18 cellular contexts compared by ENCODE assay signal in genomic region chr3:160374472-160374871, GRCh38. TPM values are rescaled to one million over a fixed set of nuclear protein-coding genes. Genes with fewer than 3 reads are reported as not detected.
DNase-seq lines count a peak whose midpoint lies in the region; ATAC-seq and TF ChIP-seq lines count a peak whose summit lies in the region.
"Had no signal": no experiment of that assay in that cellular context is flagged by ENCODE, and none has a peak within 500 bp of the region (broad histone marks: within the 10 kb centered on the region; RNA-seq: fewer than 3 reads in every experiment).

No MANE protein-coding gene starts in this region.

- peaks cover 13% of the 10 kb centered on the region for H3K4me1 Mint-ChIP-seq in progenitor cell of endocrine pancreas (ENCODE audit: low read depth)

- DNase-seq in ACHN = peak; percentile 75
- DNase-seq in M059J (ENCODE audit: low read depth) = peak; percentile 11
- DNase-seq in glomerular visceral epithelial cell (ENCODE audit: extremely low spot score) = peak; percentile 14
- DNase-seq in progenitor cell of endocrine pancreas (ENCODE audit: low spot score, unreplicated experiment) = no peak
- no peak for DNase-seq in SKM-1 treated with dmso at 0.1 percent for 144 hours (lab: John Stamatoyannopoulos, UW; ENCODE audit: unreplicated experiment)
- no peak for DNase-seq in inferior parietal cortex (ENCODE audit: extremely low spot score)
- no peak for DNase-seq in GM10266 (ENCODE audit: extremely low spot score)
- DNase-seq: CD4-positive, CD25-positive, alpha-beta regulatory T cell; DMS79 treated with DMSO at 0.1 percent for 48 hours; GF-D8; H7; MM.1S; NCI-H1105 treated with DMSO at 0.1 percent for 48 hours; NCI-H187; NCI-H446; NCI-H748 treated with DMSO at 0.1 percent for 48 hours; Right ventricle myocardium superior had no signal

- no peaks in the 10 kb centered on the region for H3K27me3 Mint-ChIP-seq in progenitor cell of endocrine pancreas
- H3K27me3 Mint-ChIP-seq: CD4-positive, CD25-positive, alpha-beta regulatory T cell had no signal

- ATAC-seq in HG03139 (IDR thresholded peaks at IDR 0.05; ENCODE audit: unreplicated experiment) = no peak

- in situ Hi-C loops in ACHN (cut with HindIII; ENCODE audit: low pct_ligation_motif_present, low pct_unique_long_range_greater_than_20kb, low sequenced_read_pairs) = no loop called here

- H3K4me3 Mint-ChIP-seq in progenitor cell of endocrine pancreas (ENCODE audit: low read depth) = no peak overlapping the region
- H3K4me3 Mint-ChIP-seq: CD4-positive, CD25-positive, alpha-beta regulatory T cell had no signal

- TF ChIP-seq CTCF in progenitor cell of endocrine pancreas (IDR thresholded peaks at IDR 0.05; ENCODE audit: unreplicated experiment) (no peak), GM10266 (IDR thresholded peaks at IDR 0.05; ENCODE audit: control insufficient read depth, insufficient read depth, low read depth, missing control alignments) (no peak)

- H3K9me3 Mint-ChIP-seq in progenitor cell of endocrine pancreas (ENCODE audit: low read depth) = no peaks in the 10 kb centered on the region
- H3K9me3 Mint-ChIP-seq: CD4-positive, CD25-positive, alpha-beta regulatory T cell had no signal

- peak overlapping the region; percentile 30 for H3K27ac Mint-ChIP-seq in progenitor cell of endocrine pancreas

- H3K36me3 Mint-ChIP-seq in progenitor cell of endocrine pancreas (ENCODE audit: insufficient read depth) = peaks cover 11% of the 10 kb centered on the region

RNA-seq across cellular contexts. Expression of gene IFT80, which starts 24.6 kb away (rescaled TPM):
- 32.4 and 39.9 TPM in 2 replicates for total RNA-seq in M059J (2014; rRNA removed; shearing (Covaris generic))
- total RNA-seq in progenitor cell of endocrine pancreas = 48.1 and 52.4 TPM in 2 replicates

RNA-seq across cellular contexts. Expression of gene SMC4, which starts 25.0 kb away (rescaled TPM):
- total RNA-seq in M059J (2014; rRNA removed; shearing (Covaris generic)) = 116 and 164 TPM in 2 replicates
- 79.1 and 83.2 TPM in 2 replicates for total RNA-seq in progenitor cell of endocrine pancreas

Comparison
In these comparisons a context has a peak if more than half of its experiments do, and no peak if none do; other contexts are left out.
1. DNase-seq: peak in ACHN (single experiment), M059J (single experiment) and glomerular visceral epithelial cell (single experiment); none in progenitor cell of endocrine pancreas (single experiment), SKM-1 treated with dmso at 0.1 percent for 144 hours (single experiment), inferior parietal cortex (single experiment) and GM10266 (single experiment).